Comparison of ENCODE assay signal across 8 cellular contexts in genomic region chr22:17171313-17172171, GRCh38. TPM values are rescaled to one million over a fixed set of nuclear protein-coding genes. Genes with fewer than 3 reads are reported as not detected.
DNase-seq lines count a peak whose midpoint lies in the region; ATAC-seq, FAIRE-seq and TF ChIP-seq lines count a peak whose summit lies in the region.

No MANE protein-coding gene starts in this region.

- ATAC-seq in HG02970 (IDR thresholded peaks at IDR 0.05; ENCODE audit: low FRiP score, unreplicated experiment), result peak; percentile 83

- peaks cover 5% of the 10 kb centered on the region; the same call in 1 of the 2 replicates for H3K4me1 ChIP-seq in iPS-20b (ENCODE audit: insufficient read depth, low read length)
- H3K4me1 ChIP-seq in skeletal muscle tissue (ENCODE audit: control insufficient read depth in 3 of 3, insufficient read depth in 3 of 3, low read length in 3 of 3), result peaks cover 25 to 38% (median 30%) of the 10 kb centered on the region in 3 donors

- H3K27ac ChIP-seq in brain microvascular endothelial cell (peak overlapping the region; percentile 81), iPS-20b (ENCODE audit: low read length) (peak overlapping the region; percentile 69), skeletal muscle tissue (ENCODE audit: low read depth, low read length) (peak overlapping the region; percentile 88)

- peak overlapping the region; percentile 65 for H3K4me3 ChIP-seq in brain microvascular endothelial cell (ENCODE audit: low read depth, low read length)
- H3K4me3 ChIP-seq in iPS-20b (ENCODE audit: low read length), result peak overlapping the region; percentile 72
- H3K4me3 ChIP-seq in skeletal muscle tissue (ENCODE audit: low read length in 3 of 3), result peak overlapping the region; percentile 80 to 93 (median 82)

- no peaks in the 10 kb centered on the region for H3K27me3 ChIP-seq in brain microvascular endothelial cell (replicated peaks)
- H3K27me3 ChIP-seq in iPS-20b (ENCODE audit: insufficient read depth, low read length), result no peaks in the 10 kb centered on the region
- no peaks in the 10 kb centered on the region for H3K27me3 ChIP-seq in skeletal muscle tissue (ENCODE audit: control insufficient read depth in 3 of 3, insufficient read depth in 3 of 3, low read length in 3 of 3)

- in situ Hi-C loops in brain microvascular endothelial cell (cut with HindIII; ENCODE audit: low pct_ligation_motif_present, low sequenced_read_pairs), result no loop called here

- H3K9me3 ChIP-seq in iPS-20b (ENCODE audit: insufficient read depth, low read depth, low read length) (no peaks in the 10 kb centered on the region), skeletal muscle tissue (ENCODE audit: control insufficient read depth in 3 of 3, low read length in 3 of 3) (no peaks in the 10 kb centered on the region)

- FAIRE-seq in GM18507 (lab: Jason Lieb, UNC), result peak; percentile 89

- TF ChIP-seq CTCF in brain microvascular endothelial cell (IDR thresholded peaks at IDR 0.05; ENCODE audit: low read depth, low read length, missing control alignments), result peak; percentile 93

- DNase-seq in 8988T (peak; percentile 81), GM18507 (ENCODE audit: extremely low spot score, insufficient read length, low read depth) (peak; percentile 89), NCI-H1694 treated with DMSO at 0.1 percent for 48 hours (lab: John Stamatoyannopoulos, UW) (peak; percentile 52), T1000 (lab: John Stamatoyannopoulos, UW) (peak; percentile 85), brain microvascular endothelial cell (peak; percentile 74)

- H3K9ac ChIP-seq in iPS-20b (ENCODE audit: low read depth, low read length), result peak overlapping the region; percentile 82; the same call in 1 of the 2 replicates
- H3K9ac ChIP-seq in skeletal muscle tissue (ENCODE audit: low read depth in 1 of 3, low read length in 3 of 3), result peak overlapping the region; percentile 89 to 94 (median 91)

- H3K36me3 ChIP-seq in brain microvascular endothelial cell (replicated peaks) (no peaks in the 10 kb centered on the region), iPS-20b (ENCODE audit: insufficient read depth, low read depth, low read length) (no peaks in the 10 kb centered on the region), skeletal muscle tissue (ENCODE audit: control insufficient read depth in 3 of 3, insufficient read depth in 3 of 3, low read length in 3 of 3) (no peaks in the 10 kb centered on the region)

RNA-seq across cellular contexts. Expression of gene HDHD5, which starts 12.5 kb away (rescaled TPM):
- 42.8 TPM for total RNA-seq in skeletal muscle tissue

RNA-seq across cellular contexts. Expression of gene ADA2, which starts 47.7 kb away (rescaled TPM):
- total RNA-seq in skeletal muscle tissue, result 5.7 TPM

RNA-seq across cellular contexts. Expression of gene TMEM121B, which starts 50.4 kb away (rescaled TPM):
- total RNA-seq in skeletal muscle tissue, result 2.6 TPM

Comparison
In these comparisons a context has a peak if more than half of its experiments do, and no peak if none do; other contexts are left out.
1. Peak in every context shown above with its lines: DNase-seq, ATAC-seq, H3K4me3 ChIP-seq and H3K27ac ChIP-seq.